24 cellular contexts compared by ENCODE assay signal in the genomic region with DNA sequence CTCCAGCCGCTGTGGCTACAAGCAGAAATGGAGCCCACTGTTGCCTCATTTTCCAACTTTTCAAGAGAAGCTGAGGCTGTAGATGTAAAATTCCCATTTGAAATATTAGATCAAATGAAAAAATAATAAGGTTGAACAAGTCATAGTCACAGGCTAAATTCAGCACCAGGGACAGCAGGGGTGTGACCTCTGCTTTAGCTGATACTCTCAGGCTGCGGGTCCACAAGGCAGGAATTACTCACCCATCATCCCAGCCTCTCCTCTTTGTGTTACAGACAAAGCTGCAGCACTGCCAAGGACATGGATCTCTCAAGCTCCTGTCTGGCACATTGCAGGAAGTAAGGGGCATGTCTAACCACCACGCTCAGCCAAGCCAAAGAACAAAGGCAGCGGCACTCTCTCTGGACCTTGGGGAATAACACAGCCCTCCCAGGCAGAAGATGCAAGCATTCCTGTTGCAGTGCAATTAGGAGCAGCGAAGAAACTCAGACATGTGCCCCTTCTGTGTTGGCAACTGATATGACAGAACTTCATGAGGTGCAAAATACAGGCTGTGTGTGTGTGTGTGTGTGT.
DNase-seq lines count a peak whose midpoint lies in the region; ATAC-seq and TF ChIP-seq lines count a peak whose summit lies in the region.
"Had no signal": no experiment of that assay in that cellular context is flagged by ENCODE, and none has a peak within 500 bp of the region (broad histone marks: within the 10 kb centered on the region; RNA-seq: fewer than 3 reads in every experiment).

No MANE protein-coding gene starts in this region.

- no peaks in the 10 kb centered on the region for H3K27me3 ChIP-seq in breast epithelium
- H3K27me3 ChIP-seq in foreskin keratinocyte = no peaks in the 10 kb centered on the region
- H3K27me3 ChIP-seq: body of pancreas, left lung, upper lobe of right lung had no signal

- TF ChIP-seq CTCF in MCF 10A (IDR thresholded peaks at IDR 0.05; ENCODE audit: unreplicated experiment) (no peak), breast epithelium (IDR thresholded peaks at IDR 0.05) (no peak), foreskin keratinocyte (conservative IDR thresholded peaks at IDR 0.05) (no peak)

- DNase-seq in MCF 10A (ENCODE audit: unreplicated experiment) = peak; percentile 27
- no peak for DNase-seq in breast epithelium (ENCODE audit: low spot score in 2 of 2)
- DNase-seq in RPMI7951 (ENCODE audit: low read depth) = peak; percentile 1
- DNase-seq in foreskin keratinocyte = peak in 1 of 2 donors; percentile 6
- no peak for DNase-seq in NCI-H1436 treated with DMSO at 0.1 percent for 48 hours (lab: John Stamatoyannopoulos, UW)
- DNase-seq in NCI-H146 (lab: John Stamatoyannopoulos, UW) = no peak
- DNase-seq: activated CD8-positive, alpha-beta memory T cell treated with anti-CD3 and anti-CD28 coated beads, Interleukin-2, amount 10 ng/mL, durations not matched to agents 7 days and 5 days; activated gamma-delta T cell; body of pancreas; CD8-positive, alpha-beta memory T cell; dermis blood vessel endothelial cell; GDM1; HFFc6; hippocampal formation; IMR-90; NCI-H446 treated with DMSO at 0.1 percent for 48 hours; OCI-M1; posterior cingulate gyrus; stimulated activated naive CD8-positive, alpha-beta T cell treated with anti-CD3 and anti-CD28 coated beads, Interleukin-15, Interleukin-2, amounts not matched to agents 100 U/mL and 50 U/mL, for 24 hours; upper lobe of right lung had no signal

- H3K4me3 Mint-ChIP-seq in MCF 10A (ENCODE audit: unreplicated experiment) = no peak overlapping the region
- H3K4me3 Mint-ChIP-seq: activated CD8-positive, alpha-beta memory T cell treated with anti-CD3 and anti-CD28 coated beads, Interleukin-2, amount 10 ng/mL, durations not matched to agents 7 days and 5 days; CD8-positive, alpha-beta memory T cell; HFFc6 had no signal

- CTCF ChIA-PET in MCF 10A (lab: Yijun Ruan, JAX) = no interaction called here

- no peak overlapping the region for H3K27ac ChIP-seq in breast epithelium
- H3K27ac ChIP-seq in foreskin keratinocyte = no peak overlapping the region
- H3K27ac ChIP-seq: body of pancreas, left lung, upper lobe of right lung, VCaP had no signal

- H3K4me1 ChIP-seq in breast epithelium (no peaks in the 10 kb centered on the region), foreskin keratinocyte (no peaks in the 10 kb centered on the region)
- H3K4me1 ChIP-seq: body of pancreas, left lung, upper lobe of right lung had no signal

- intact Hi-C loops in MCF 10A (cut with micrococcal nuclease) = loop anchor here (5.0 kb wide), 1 partner anchor 404 kb away; no protein-coding TSS in a partner anchor
- intact Hi-C loops in breast epithelium (cut with DNase I; ENCODE audit: low total_unique reads) = no loop called here

- no peaks in the 10 kb centered on the region for H3K9me3 ChIP-seq in breast epithelium
- H3K9me3 ChIP-seq: body of pancreas, left lung, upper lobe of right lung had no signal

- H3K9me3 Mint-ChIP-seq in MCF 10A (ENCODE audit: unreplicated experiment) = peaks cover under 1% of the 10 kb centered on the region

- no peak overlapping the region for H3K27ac Mint-ChIP-seq in MCF 10A (ENCODE audit: low read depth, unreplicated experiment)
- H3K27ac Mint-ChIP-seq: activated CD8-positive, alpha-beta memory T cell treated with anti-CD3 and anti-CD28 coated beads, Interleukin-2, amount 10 ng/mL, durations not matched to agents 7 days and 5 days; HFFc6 had no signal

- no peak for TF ChIP-seq POLR2A in breast epithelium (IDR thresholded peaks at IDR 0.05)

- H3K36me3 ChIP-seq in breast epithelium = no peaks in the 10 kb centered on the region
- H3K36me3 ChIP-seq: left lung, upper lobe of right lung had no signal

- ATAC-seq in foreskin keratinocyte = peak; percentile 68
- no peak for ATAC-seq in GM21529 (IDR thresholded peaks at IDR 0.05; ENCODE audit: unreplicated experiment)
- ATAC-seq in GM19324 (IDR thresholded peaks at IDR 0.05; ENCODE audit: low FRiP score, unreplicated experiment) = no peak
- ATAC-seq: activated CD8-positive, alpha-beta memory T cell treated with anti-CD3 and anti-CD28 coated beads, Interleukin-2, amount 10 ng/mL, durations not matched to agents 7 days and 5 days; body of pancreas; left lung; stimulated activated naive CD8-positive, alpha-beta T cell treated with anti-CD3 and anti-CD28 coated beads, Interleukin-15, Interleukin-2, amounts not matched to agents 100 U/mL and 50 U/mL, for 24 hours; upper lobe of right lung had no signal

- POLR2A ChIA-PET in MCF 10A (lab: Yijun Ruan, JAX) = no interaction called here

- no TSS peak for BruUV-seq in MCF 10A (replicated peaks; lab: Mats Ljungman, UMichigan)

- H3K36me3 Mint-ChIP-seq in MCF 10A (ENCODE audit: insufficient read depth, unreplicated experiment) = no peaks in the 10 kb centered on the region
- H3K36me3 Mint-ChIP-seq: activated CD8-positive, alpha-beta memory T cell treated with anti-CD3 and anti-CD28 coated beads, Interleukin-2, amount 10 ng/mL, durations not matched to agents 7 days and 5 days had no signal

- H3K27me3 Mint-ChIP-seq in MCF 10A (ENCODE audit: insufficient read depth, unreplicated experiment) = peaks cover 16% of the 10 kb centered on the region
- H3K27me3 Mint-ChIP-seq: activated CD8-positive, alpha-beta memory T cell treated with anti-CD3 and anti-CD28 coated beads, Interleukin-2, amount 10 ng/mL, durations not matched to agents 7 days and 5 days had no signal

- H3K4me1 Mint-ChIP-seq in MCF 10A (ENCODE audit: insufficient read depth, unreplicated experiment) = no peaks in the 10 kb centered on the region
- H3K4me1 Mint-ChIP-seq: activated CD8-positive, alpha-beta memory T cell treated with anti-CD3 and anti-CD28 coated beads, Interleukin-2, amount 10 ng/mL, durations not matched to agents 7 days and 5 days had no signal

- H3K4me3 ChIP-seq in breast epithelium = no peak overlapping the region
- H3K4me3 ChIP-seq: body of pancreas, left lung, upper lobe of right lung had no signal

Comparison
In these comparisons a context has a peak if more than half of its experiments do, and no peak if none do; other contexts are left out.
1. DNase-seq: peak in MCF 10A (single experiment) and RPMI7951 (single experiment); none in breast epithelium (0 of 2), NCI-H1436 treated with DMSO at 0.1 percent for 48 hours (single experiment) and NCI-H146 (single experiment).